ENCODE assay signal across 15 cellular contexts in the genomic region with DNA sequence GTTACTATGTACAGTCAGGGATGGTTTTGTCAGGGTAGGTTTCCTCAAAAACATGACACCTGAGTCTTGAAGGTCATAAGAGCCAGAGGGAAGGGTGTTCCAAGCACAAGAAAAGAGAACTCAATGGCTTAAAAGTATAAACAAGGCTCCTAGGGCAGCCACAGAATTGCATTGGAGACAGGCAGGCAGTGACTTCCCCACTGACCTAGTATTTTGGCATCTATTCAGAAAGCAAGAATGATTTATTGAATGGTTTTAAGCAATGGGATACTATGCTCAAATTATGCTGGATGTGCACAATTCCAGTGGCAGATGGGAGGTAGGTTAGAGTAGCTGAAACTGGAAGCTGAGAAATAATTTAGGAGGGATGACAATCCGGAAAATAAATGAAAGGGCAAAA.
"Had no signal": no experiment of that assay in that cellular context is flagged by ENCODE, and none has a peak within 500 bp of the region (broad histone marks: within the 10 kb centered on the region; RNA-seq: fewer than 3 reads in every experiment).

No MANE protein-coding gene starts in this region.

- H3K36me3 ChIP-seq: breast epithelium had no signal

- ATAC-seq: activated CD4-positive, alpha-beta T cell treated with anti-CD3 and anti-CD28 coated beads for 36 hours; activated T-cell treated with anti-CD3 and anti-CD28 coated beads, Interleukin-2, amount 50 U/mL, for 72 hours; esophagus mucosa had no signal

- H3K4me3 ChIP-seq: breast epithelium, dorsolateral prefrontal cortex, lower lobe of right lung, skin epidermis, stomach had no signal

- H3K27ac ChIP-seq: breast epithelium, dorsolateral prefrontal cortex, lower lobe of right lung, parathyroid adenoma, skin epidermis, stomach had no signal

- DNase-seq: activated CD4-positive, alpha-beta memory T cell treated with anti-CD3 and anti-CD28 coated beads, Interleukin-2, amount 10 ng/mL, durations not matched to agents 7 days and 5 days; activated CD4-positive, alpha-beta T cell treated with anti-CD3 and anti-CD28 coated beads for 36 hours; activated gamma-delta T cell treated with Interleukin-2 at 50 U/mL for 16 hours; activated naive CD8-positive, alpha-beta T cell treated with anti-CD3 and anti-CD28 coated beads for 36 hours; activated T-cell treated with anti-CD3 and anti-CD28 coated beads, Interleukin-2, amount 50 U/mL, for 72 hours; anterior cingulate cortex; dorsolateral prefrontal cortex; lower lobe of right lung; midbrain; naive B cell; stomach had no signal

- H3K4me1 ChIP-seq: breast epithelium, lower lobe of right lung, parathyroid adenoma had no signal

- H3K9me3 ChIP-seq: breast epithelium, lower lobe of right lung, stomach had no signal

- H3K27me3 ChIP-seq: breast epithelium, dorsolateral prefrontal cortex, stomach had no signal
